ENCODE assay signal across 17 cellular contexts in genomic region chr15:94237903-94238302, GRCh38. TPM values are rescaled to one million over a fixed set of nuclear protein-coding genes. Genes with fewer than 3 reads are reported as not detected.
DNase-seq lines count a peak whose midpoint lies in the region; ATAC-seq and TF ChIP-seq lines count a peak whose summit lies in the region.
"Had no signal": no experiment of that assay in that cellular context is flagged by ENCODE, and none has a peak within 500 bp of the region (broad histone marks: within the 10 kb centered on the region; RNA-seq: fewer than 3 reads in every experiment).

No MANE protein-coding gene starts in this region.

- H3K4me1 Mint-ChIP-seq in T-helper 1 cell treated with Interleukin-12 subunit alpha and Interleukin-12 subunit beta and Interleukin-4 antibody, amounts not matched to agents 30 μg/mL and 1 μg/mL, for 36 hours (ENCODE audit: low read depth) = peaks cover 74% of the 10 kb centered on the region
- H3K4me1 Mint-ChIP-seq in chondrocyte (ENCODE audit: low read depth) = peaks cover 23% of the 10 kb centered on the region

- POLR2A ChIA-PET in OCI-LY7 (lab: Charles Lee) = interaction anchor here (0.5 to 4.5 kb wide), 12 partner anchors 8 to 216 kb away, joined by 3 to 41 read pairs (median 6); partner anchors contain the start of gene MCTP2

- intact Hi-C loops in OCI-LY7 (cut with micrococcal nuclease; ENCODE audit: unreplicated experiment) = loop anchor here (2.0 kb wide), 1 partner anchor 21 kb away; no protein-coding TSS in a partner anchor

- H3K9me3 Mint-ChIP-seq in T-helper 1 cell treated with Interleukin-12 subunit alpha and Interleukin-12 subunit beta and Interleukin-4 antibody, amounts not matched to agents 30 μg/mL and 1 μg/mL, for 36 hours = no peaks in the 10 kb centered on the region
- H3K9me3 Mint-ChIP-seq in chondrocyte (ENCODE audit: low read depth) = no peaks in the 10 kb centered on the region

- peaks cover 10% of the 10 kb centered on the region for H3K36me3 ChIP-seq in OCI-LY7 (ENCODE audit: insufficient read depth, low read length)
- peaks cover 4% of the 10 kb centered on the region for H3K36me3 ChIP-seq in neutrophil
- H3K36me3 ChIP-seq: BE2C, WERI-Rb-1 had no signal

- peak overlapping the region; percentile 64 for H3K4me2 ChIP-seq in OCI-LY7 (ENCODE audit: low read length)

- CTCF ChIA-PET in OCI-LY7 (lab: Charles Lee; ENCODE audit: unreplicated experiment) = interaction anchor here (0.8 kb wide), 1 partner anchor 68 kb away, joined by 3 read pairs; no protein-coding TSS in a partner anchor

- H3K4me1 ChIP-seq in OCI-LY7 (ENCODE audit: insufficient read depth, low read length, poor library complexity, severe bottlenecking) (peaks cover 88% of the 10 kb centered on the region), neutrophil (ENCODE audit: control insufficient read depth in 1 of 2, insufficient read depth in 1 of 2, low read depth in 1 of 2, low read length in 1 of 2) (peaks cover 83 to 88% of the 10 kb centered on the region in 2 experiments)
- H3K4me1 ChIP-seq: testis had no signal

- peaks cover 100% of the 10 kb centered on the region for H3K79me2 ChIP-seq in OCI-LY7 (ENCODE audit: insufficient read depth, low read depth, low read length)

- H3K27me3 ChIP-seq in neutrophil = no peaks in the 10 kb centered on the region
- H3K27me3 ChIP-seq: BE2C, testis had no signal

- H3K27me3 Mint-ChIP-seq in T-helper 1 cell treated with Interleukin-12 subunit alpha and Interleukin-12 subunit beta and Interleukin-4 antibody, amounts not matched to agents 30 μg/mL and 1 μg/mL, for 36 hours (ENCODE audit: low read depth) = no peaks in the 10 kb centered on the region
- no peaks in the 10 kb centered on the region for H3K27me3 Mint-ChIP-seq in chondrocyte (ENCODE audit: low read depth)

- H3K4me3 ChIP-seq in OCI-LY7 (ENCODE audit: low read depth, low read length, poor library complexity, severe bottlenecking) = no peak overlapping the region
- no peak overlapping the region for H3K4me3 ChIP-seq in neutrophil (ENCODE audit: low read depth in 1 of 2, low read length in 1 of 2)
- H3K4me3 ChIP-seq: testis had no signal

- DNase-seq in T-helper 1 cell = no peak
- no peak for DNase-seq in OCI-LY7 (ENCODE audit: low spot score)
- DNase-seq in chondrocyte (ENCODE audit: low spot score) = no peak
- DNase-seq in G401 (ENCODE audit: low spot score) = no peak
- DNase-seq: aorta, BE2C, hippocampal formation, NCI-H1694 treated with DMSO at 0.1 percent for 48 hours, NCI-H2227 treated with DMSO at 0.1 percent for 48 hours, SW 1271, testis, WERI-Rb-1 had no signal

- no peaks in the 10 kb centered on the region for H3K9me2 ChIP-seq in OCI-LY7 (ENCODE audit: insufficient read depth, low read length)

- peak overlapping the region; percentile 23 for H3K27ac Mint-ChIP-seq in T-helper 1 cell treated with Interleukin-12 subunit alpha and Interleukin-12 subunit beta and Interleukin-4 antibody, amounts not matched to agents 30 μg/mL and 1 μg/mL, for 36 hours
- peak overlapping the region; percentile 73 for H3K27ac Mint-ChIP-seq in chondrocyte (ENCODE audit: unreplicated experiment)

- H3K4me3 Mint-ChIP-seq in T-helper 1 cell treated with Interleukin-12 subunit alpha and Interleukin-12 subunit beta and Interleukin-4 antibody, amounts not matched to agents 30 μg/mL and 1 μg/mL, for 36 hours = no peak overlapping the region
- no peak overlapping the region for H3K4me3 Mint-ChIP-seq in chondrocyte (ENCODE audit: unreplicated experiment)

- in situ Hi-C loops in G401 (cut with HindIII; ENCODE audit: low sequenced_read_pairs) = no loop called here

- peaks cover 11% of the 10 kb centered on the region for H4K20me1 ChIP-seq in OCI-LY7 (ENCODE audit: insufficient read depth, low read length)

- peak overlapping the region; percentile 73 for H3K27ac ChIP-seq in OCI-LY7 (ENCODE audit: low read depth, low read length, poor library complexity, severe bottlenecking)
- peak overlapping the region; percentile 27 for H3K27ac ChIP-seq in neutrophil
- H3K27ac ChIP-seq: 22Rv1, testis, WERI-Rb-1 had no signal

- no peak for ATAC-seq in HG03175 (IDR thresholded peaks at IDR 0.05; ENCODE audit: unreplicated experiment)
- ATAC-seq in GM18498 (IDR thresholded peaks at IDR 0.05; ENCODE audit: unreplicated experiment) = no peak

- BruUV-seq in OCI-LY7 (replicated peaks; lab: Mats Ljungman, UMichigan) = no TSS peak

- H2AFZ ChIP-seq in OCI-LY7 (ENCODE audit: low read length) = no peak overlapping the region

- H3K36me3 Mint-ChIP-seq in T-helper 1 cell treated with Interleukin-12 subunit alpha and Interleukin-12 subunit beta and Interleukin-4 antibody, amounts not matched to agents 30 μg/mL and 1 μg/mL, for 36 hours (ENCODE audit: low read depth) = peaks cover 26% of the 10 kb centered on the region
- no peaks in the 10 kb centered on the region for H3K36me3 Mint-ChIP-seq in chondrocyte (ENCODE audit: low read depth)

- TF ChIP-seq CTCF in OCI-LY7 (conservative IDR thresholded peaks at IDR 0.05; ENCODE audit: low read length) (no peak), chondrocyte (IDR thresholded peaks at IDR 0.05) (no peak), neutrophil (IDR thresholded peaks at IDR 0.05) (no peak)

- H3K9me3 ChIP-seq in OCI-LY7 (ENCODE audit: low read length) (no peaks in the 10 kb centered on the region), neutrophil (no peaks in the 10 kb centered on the region)
- H3K9me3 ChIP-seq: BE2C, testis had no signal

RNA-seq across cellular contexts. Expression of gene MCTP2, which starts 6.5 kb away (rescaled TPM):
- 73.2 and 75.0 TPM in 2 replicates for total RNA-seq in OCI-LY7 (2014; rRNA removed; shearing (Covaris generic))
- total RNA-seq in OCI-LY7 (2022) (90.6 and 91.6 TPM in 2 replicates), chondrocyte (3.6 to 4.5 TPM (median 4.0 TPM) in 3 replicates)
- not detected in 2 replicates for total RNA-seq in G401 (2014; rRNA removed; shearing (Covaris generic))

Comparison
In these comparisons a context has a peak if more than half of its experiments do, and no peak if none do; other contexts are left out.
1. RNA of gene MCTP2, which starts 6.5 kb away (total RNA-seq): 73.2 to 91.6 TPM in OCI-LY7; 3.6 to 4.5 TPM in chondrocyte and not detected in G401; every median in the first group is over 10 times any median in the second.